20 cellular contexts compared by ENCODE assay signal in genomic region chr10:16902606-16903005, GRCh38.
DNase-seq lines count a peak whose midpoint lies in the region; ATAC-seq and TF ChIP-seq lines count a peak whose summit lies in the region.
"Had no signal": no experiment of that assay in that cellular context is flagged by ENCODE, and none has a peak within 500 bp of the region (broad histone marks: within the 10 kb centered on the region; RNA-seq: fewer than 3 reads in every experiment).

No MANE protein-coding gene starts in this region.

- no peaks in the 10 kb centered on the region for H3K9me3 ChIP-seq in T-helper 17 cell (ENCODE audit: control insufficient read depth, low read length, poor library complexity, severe bottlenecking)
- H3K9me3 ChIP-seq: pancreas had no signal

- ATAC-seq in T-helper 17 cell, result no peak
- ATAC-seq in left ventricle myocardium superior, result no peak
- ATAC-seq: A549; activated CD4-positive, CD25-positive, alpha-beta regulatory T cell treated with anti-CD3 and anti-CD28 coated beads, Interleukin-2, amount 50 U/mL, for 24 hours; pancreas had no signal

- CTCF ChIA-PET in activated CD4-positive, alpha-beta T cell treated with anti-CD3 and anti-CD28 coated beads, Interleukin-2, amount 10 ng/mL, durations not matched to agents 7 days and 5 days (lab: Charles Lee), result no interaction called here

- H3K36me3 Mint-ChIP-seq in activated CD4-positive, alpha-beta T cell treated with anti-CD3 and anti-CD28 coated beads, Interleukin-2, amount 10 ng/mL, durations not matched to agents 7 days and 5 days (ENCODE audit: low read depth), result no peaks in the 10 kb centered on the region
- peaks cover 2% of the 10 kb centered on the region for H3K36me3 Mint-ChIP-seq in T-helper 17 cell (ENCODE audit: low read depth)
- H3K36me3 Mint-ChIP-seq in mesothelial cell of epicardium, result peaks cover 5% of the 10 kb centered on the region

- no peak overlapping the region for H3K4me3 Mint-ChIP-seq in activated CD4-positive, alpha-beta T cell treated with anti-CD3 and anti-CD28 coated beads, Interleukin-2, amount 10 ng/mL, durations not matched to agents 7 days and 5 days
- H3K4me3 Mint-ChIP-seq in T-helper 17 cell (peak overlapping the region; percentile 28), mesothelial cell of epicardium (no peak overlapping the region)
- H3K4me3 Mint-ChIP-seq: CD4-positive, alpha-beta T cell had no signal

- H3K4me1 Mint-ChIP-seq in activated CD4-positive, alpha-beta T cell treated with anti-CD3 and anti-CD28 coated beads, Interleukin-2, amount 10 ng/mL, durations not matched to agents 7 days and 5 days, result peaks cover 10% of the 10 kb centered on the region
- H3K4me1 Mint-ChIP-seq in T-helper 17 cell (peaks cover 4% of the 10 kb centered on the region), mesothelial cell of epicardium (peaks cover 11% of the 10 kb centered on the region)

- no peak for TF ChIP-seq CTCF in fibroblast of villous mesenchyme (IDR thresholded peaks at IDR 0.05; ENCODE audit: insufficient read depth, low read depth, low read length)
- TF ChIP-seq CTCF in GM20000 (IDR thresholded peaks at IDR 0.05; ENCODE audit: extremely low read depth, missing control alignments), result no peak
- TF ChIP-seq CTCF in mesothelial cell of epicardium (IDR thresholded peaks at IDR 0.05; ENCODE audit: unreplicated experiment), result no peak

- no peak overlapping the region for H3K4me3 ChIP-seq in fibroblast of villous mesenchyme (ENCODE audit: low read depth, low read length)
- H3K4me3 ChIP-seq: A549, pancreas had no signal

- H3K27ac Mint-ChIP-seq in activated CD4-positive, alpha-beta T cell treated with anti-CD3 and anti-CD28 coated beads, Interleukin-2, amount 10 ng/mL, durations not matched to agents 7 days and 5 days, result peak overlapping the region; percentile 43
- H3K27ac Mint-ChIP-seq in T-helper 17 cell (no peak overlapping the region), mesothelial cell of epicardium (no peak overlapping the region)
- H3K27ac Mint-ChIP-seq: CD4-positive, alpha-beta T cell had no signal

- peak; percentile 58 for DNase-seq in activated CD4-positive, alpha-beta T cell treated with anti-CD3 and anti-CD28 coated beads, Interleukin-2, amount 10 ng/mL, durations not matched to agents 7 days and 5 days
- DNase-seq in activated CD4-positive, alpha-beta T cell treated with anti-CD3 and anti-CD28 coated beads for 1 hour, result no peak
- DNase-seq in H4 (ENCODE audit: low spot score) (peak; percentile 2), T-helper 17 cell (no peak), fibroblast of villous mesenchyme (ENCODE audit: low read depth) (peak; percentile 30), GM20000 (ENCODE audit: low spot score) (no peak), mesothelial cell of epicardium (ENCODE audit: low spot score in 2 of 2, unreplicated experiment in 2 of 2) (no peak), left ventricle myocardium superior (no peak)
- DNase-seq: activated gamma-delta T cell treated with Interleukin-2 at 50 U/mL for 16 hours; brain microvascular endothelial cell; CD4-positive, alpha-beta T cell; head of caudate nucleus; KG1; NCI-H187; NCI-H524 treated with DMSO at 0.1 percent for 48 hours; pancreas; small intestine; SW 1271 had no signal

- H3K27me3 Mint-ChIP-seq in activated CD4-positive, alpha-beta T cell treated with anti-CD3 and anti-CD28 coated beads, Interleukin-2, amount 10 ng/mL, durations not matched to agents 7 days and 5 days, result no peaks in the 10 kb centered on the region
- H3K27me3 Mint-ChIP-seq in T-helper 17 cell (no peaks in the 10 kb centered on the region), mesothelial cell of epicardium (ENCODE audit: low read depth) (no peaks in the 10 kb centered on the region)
- H3K27me3 Mint-ChIP-seq: CD4-positive, alpha-beta T cell had no signal

- POLR2A ChIA-PET in activated CD4-positive, alpha-beta T cell treated with anti-CD3 and anti-CD28 coated beads, Interleukin-2, amount 10 ng/mL, durations not matched to agents 7 days and 5 days (lab: Charles Lee), result no interaction called here

- no peaks in the 10 kb centered on the region for H3K9me3 Mint-ChIP-seq in activated CD4-positive, alpha-beta T cell treated with anti-CD3 and anti-CD28 coated beads, Interleukin-2, amount 10 ng/mL, durations not matched to agents 7 days and 5 days
- H3K9me3 Mint-ChIP-seq in mesothelial cell of epicardium, result peaks cover 11% of the 10 kb centered on the region
- H3K9me3 Mint-ChIP-seq: CD4-positive, alpha-beta T cell had no signal

- intact Hi-C loops in left ventricle myocardium superior (cut with micrococcal nuclease), result no loop called here

Comparison
In these comparisons a context has a peak if more than half of its experiments do, and no peak if none do; other contexts are left out.
1. DNase-seq: peak in activated CD4-positive, alpha-beta T cell treated with anti-CD3 and anti-CD28 coated beads, Interleukin-2, amount 10 ng/mL, durations not matched to agents 7 days and 5 days (single experiment), H4 (single experiment) and fibroblast of villous mesenchyme (single experiment); none in activated CD4-positive, alpha-beta T cell treated with anti-CD3 and anti-CD28 coated beads for 1 hour (single experiment), T-helper 17 cell (0 of 3), GM20000 (single experiment), mesothelial cell of epicardium (0 of 2) and left ventricle myocardium superior (single experiment).